Comparison of ENCODE assay signal across 20 cellular contexts in the genomic region with DNA sequence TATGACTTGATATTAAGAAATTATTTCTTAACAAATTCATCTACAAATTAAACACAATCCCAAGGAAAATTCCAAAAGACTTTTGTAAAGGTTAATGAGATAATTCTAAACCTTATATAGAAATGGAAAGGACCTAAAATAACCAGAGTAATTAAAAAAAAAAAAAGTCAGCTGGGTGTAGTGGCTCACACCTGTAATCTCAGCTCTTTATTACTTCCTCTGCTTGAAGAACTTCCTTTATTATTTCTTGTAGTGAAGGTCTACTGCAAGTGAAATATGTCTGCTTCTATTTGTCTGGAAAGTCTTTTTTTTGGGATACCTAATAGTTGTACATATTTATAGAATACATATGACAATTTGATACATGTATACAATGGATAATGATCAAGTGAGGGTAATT. TPM values are rescaled to one million over a fixed set of nuclear protein-coding genes. Genes with fewer than 3 reads are reported as not detected.
"Had no signal": no experiment of that assay in that cellular context is flagged by ENCODE, and none has a peak within 500 bp of the region (broad histone marks: within the 10 kb centered on the region; RNA-seq: fewer than 3 reads in every experiment).

No MANE protein-coding gene starts in this region.

- DNase-seq: dermis blood vessel endothelial cell; dorsolateral prefrontal cortex; effector CD4-positive, alpha-beta T cell; effector memory CD4-positive, alpha-beta T cell; foreskin keratinocyte; heart left ventricle; hypothalamus; immature natural killer cell; islet precursor cell; kidney; kidney glomerular epithelial cell; left lung; left ventricle myocardium superior; lower lobe of right lung; mesendoderm; midbrain; naive thymus-derived CD4-positive, alpha-beta T cell had no signal

- H3K27ac Mint-ChIP-seq: immature natural killer cell; naive thymus-derived CD4-positive, alpha-beta T cell had no signal

- H3K9me3 Mint-ChIP-seq: immature natural killer cell had no signal

- H3K36me3 Mint-ChIP-seq: immature natural killer cell had no signal

- H3K4me3 Mint-ChIP-seq: immature natural killer cell; naive thymus-derived CD4-positive, alpha-beta T cell had no signal

- FAIRE-seq: endothelial cell of umbilical vein, frontal cortex, kidney had no signal

- H3K4me1 Mint-ChIP-seq: immature natural killer cell; naive thymus-derived CD4-positive, alpha-beta T cell had no signal

- ATAC-seq: foreskin keratinocyte; gastroesophageal sphincter; heart left ventricle; left lung; left ventricle myocardium superior; lower lobe of right lung; naive thymus-derived CD4-positive, alpha-beta T cell had no signal

RNA-seq across cellular contexts. Expression of a gene that starts 26.9 kb away (rescaled TPM):
- polyA plus RNA-seq: naive thymus-derived CD4-positive, alpha-beta T cell had no signal
